Comparison of ENCODE assay signal across 21 cellular contexts in genomic region chr17:64045176-64045575, GRCh38. TPM values are rescaled to one million over a fixed set of nuclear protein-coding genes. Genes with fewer than 3 reads are reported as not detected.
"Had no signal": no experiment of that assay in that cellular context is flagged by ENCODE, and none has a peak within 500 bp of the region (broad histone marks: within the 10 kb centered on the region; RNA-seq: fewer than 3 reads in every experiment).

No MANE protein-coding gene starts in this region.

- H3K9me3 ChIP-seq: heart left ventricle, spleen, suprapubic skin, thyroid gland, upper lobe of left lung, uterus had no signal

- ATAC-seq: esophagus mucosa; heart left ventricle; left colon; left ventricle myocardium superior; sciatic nerve; stimulated activated naive B cell treated with anti-CD40 and anti-IgM and Interleukin-4, amounts not matched to agents 10 μg/mL and 1 μg/mL and 100 μg/mL, for 72 hours had no signal

- DNase-seq: effector memory CD4-positive, alpha-beta T cell; heart left ventricle; hippocampal formation; left colon; left ventricle myocardium superior; mesenchymal stem cell; naive B cell; spleen; stimulated activated CD4-positive, alpha-beta T cell treated with anti-CD3 and anti-CD28 coated beads, Interleukin-15, amount 100 ng/mL, for 24 hours; stimulated activated CD4-positive, alpha-beta T cell treated with anti-CD3 and anti-CD28 coated beads, Interleukin-1b, Interleukin-23, amount 100 ng/mL, for 48 hours; stimulated activated CD4-positive, alpha-beta T cell treated with anti-CD3 and anti-CD28 coated beads, Interleukin-4, amount 100 ng/mL, for 24 hours; stimulated activated naive B cell treated with anti-CD40 and anti-IgM and Interleukin-4, amounts not matched to agents 10 μg/mL and 1 μg/mL and 100 μg/mL, for 72 hours; thyroid gland; upper lobe of left lung; uterus had no signal

- H3K27me3 Mint-ChIP-seq: naive B cell; stimulated activated naive B cell treated with anti-CD40 and anti-IgM and Interleukin-4, amounts not matched to agents 10 μg/mL and 1 μg/mL and 100 μg/mL, for 72 hours had no signal

- H3K36me3 ChIP-seq: uterus had no signal

- H3K27me3 ChIP-seq: heart left ventricle, spleen, suprapubic skin, thyroid gland, upper lobe of left lung, uterus had no signal

- H3K27ac Mint-ChIP-seq: nephron; stimulated activated naive B cell treated with anti-CD40 and anti-IgM and Interleukin-4, amounts not matched to agents 10 μg/mL and 1 μg/mL and 100 μg/mL, for 72 hours had no signal

- H3K4me1 ChIP-seq: heart left ventricle, suprapubic skin, thyroid gland, upper lobe of left lung, uterus had no signal

- H3K4me3 Mint-ChIP-seq: naive B cell; nephron; stimulated activated naive B cell treated with anti-CD40 and anti-IgM and Interleukin-4, amounts not matched to agents 10 μg/mL and 1 μg/mL and 100 μg/mL, for 72 hours had no signal

- H3K4me3 ChIP-seq: heart left ventricle, lung, spleen, suprapubic skin, thyroid gland, upper lobe of left lung, uterus had no signal

- H3K9me3 Mint-ChIP-seq: nephron; stimulated activated naive B cell treated with anti-CD40 and anti-IgM and Interleukin-4, amounts not matched to agents 10 μg/mL and 1 μg/mL and 100 μg/mL, for 72 hours had no signal

- H3K27ac ChIP-seq: heart left ventricle, spleen, suprapubic skin, thyroid gland, upper lobe of left lung, uterus had no signal

- H3K4me1 Mint-ChIP-seq: stimulated activated naive B cell treated with anti-CD40 and anti-IgM and Interleukin-4, amounts not matched to agents 10 μg/mL and 1 μg/mL and 100 μg/mL, for 72 hours had no signal

RNA-seq across cellular contexts. Expression of gene PRR29, which starts 47.0 kb away (rescaled TPM):
- total RNA-seq: esophagus mucosa, skeletal muscle tissue had no signal
